In genomic region chr2:42335514-42336104, GRCh38 we compare ENCODE assay signal across 28 cellular contexts.
"Had no signal": no experiment of that assay in that cellular context is flagged by ENCODE, and none has a peak within 500 bp of the region (broad histone marks: within the 10 kb centered on the region; RNA-seq: fewer than 3 reads in every experiment).

No MANE protein-coding gene starts in this region.

- DNase-seq: activated CD4-positive, alpha-beta T cell treated with anti-CD3 and anti-CD28 coated beads for 36 hours; activated CD4-positive, alpha-beta T cell treated with anti-CD3 and anti-CD28 coated beads, Interleukin-2, amount 50 U/mL, for 48 hours; activated CD4-positive, CD25-positive, alpha-beta regulatory T cell; activated CD8-positive, alpha-beta memory T cell treated with anti-CD3 and anti-CD28 coated beads, Interleukin-2, amount 50 U/mL, for 48 hours; activated naive CD4-positive, alpha-beta T cell treated with Interleukin-2 at 50 U/mL for 16 hours; activated T-cell treated with anti-CD3 and anti-CD28 coated beads, Interleukin-2, amount 50 U/mL, for 4 hours; anterior cingulate cortex; dermis blood vessel endothelial cell; effector CD8-positive, alpha-beta T cell; gastrocnemius medialis; glutamatergic neuron; left ventricle myocardium superior; naive B cell; occipital lobe; psoas muscle; stimulated activated CD4-positive, alpha-beta T cell treated with anti-CD3 and anti-CD28 coated beads, Interleukin-1b, Interleukin-23, amount 100 ng/mL, for 48 hours; stimulated activated CD4-positive, alpha-beta T cell treated with anti-CD3 and anti-CD28 coated beads, Interleukin-4, amount 100 ng/mL, for 4 hours; stimulated activated CD8-positive, alpha-beta memory T cell treated with anti-CD3 and anti-CD28 coated beads, Interleukin-4, amount 100 ng/mL, for 48 hours; stimulated activated naive CD4-positive, alpha-beta T cell had no signal

- H3K79me2 ChIP-seq: parathyroid adenoma had no signal

- ATAC-seq: activated CD4-positive, alpha-beta T cell treated with anti-CD3 and anti-CD28 coated beads for 36 hours; activated T-cell treated with anti-CD3 and anti-CD28 coated beads, Interleukin-2, amount 50 U/mL, for 4 hours; gastrocnemius medialis; psoas muscle; SK-N-SH treated with all-trans-retinoic acid at 6 μM for 48 hours had no signal

- H3K4me3 ChIP-seq: gastrocnemius medialis, psoas muscle, smooth muscle cell, tibial nerve had no signal

- H3K9me3 Mint-ChIP-seq: T-helper 2 cell treated with Interferon-gamma antibody and Interleukin-4, amounts not matched to agents 5 μg/mL and 100 μg/mL, for 36 hours had no signal

- H3K27me3 Mint-ChIP-seq: activated CD4-positive, alpha-beta T cell treated with anti-CD3 and anti-CD28 coated beads for 36 hours; naive B cell had no signal

- H2AFZ ChIP-seq: parathyroid adenoma had no signal

- H3K9ac ChIP-seq: parathyroid adenoma had no signal

- H3K27ac Mint-ChIP-seq: mesothelial cell of epicardium; T-helper 2 cell treated with Interferon-gamma antibody and Interleukin-4, amounts not matched to agents 5 μg/mL and 100 μg/mL, for 36 hours had no signal

- FAIRE-seq: colon, islet of Langerhans had no signal

- H3K4me2 ChIP-seq: smooth muscle cell had no signal

- H3K27me3 ChIP-seq: gastrocnemius medialis, tibial nerve had no signal

- H3K9me3 ChIP-seq: gastrocnemius medialis, psoas muscle, tibial nerve had no signal

- H3K27ac ChIP-seq: gastrocnemius medialis, parathyroid adenoma, psoas muscle, tibial nerve had no signal

- H3K4me1 ChIP-seq: gastrocnemius medialis, psoas muscle had no signal

- H3K4me3 Mint-ChIP-seq: activated CD4-positive, alpha-beta T cell treated with anti-CD3 and anti-CD28 coated beads for 36 hours; activated T-cell treated with anti-CD3 and anti-CD28 coated beads, Interleukin-2, amount 50 U/mL, for 4 hours; mesothelial cell of epicardium; neural crest cell; T-helper 2 cell treated with Interferon-gamma antibody and Interleukin-4, amounts not matched to agents 5 μg/mL and 100 μg/mL, for 36 hours had no signal
